ENCODE assay signal across 8 cellular contexts in the genomic region with DNA sequence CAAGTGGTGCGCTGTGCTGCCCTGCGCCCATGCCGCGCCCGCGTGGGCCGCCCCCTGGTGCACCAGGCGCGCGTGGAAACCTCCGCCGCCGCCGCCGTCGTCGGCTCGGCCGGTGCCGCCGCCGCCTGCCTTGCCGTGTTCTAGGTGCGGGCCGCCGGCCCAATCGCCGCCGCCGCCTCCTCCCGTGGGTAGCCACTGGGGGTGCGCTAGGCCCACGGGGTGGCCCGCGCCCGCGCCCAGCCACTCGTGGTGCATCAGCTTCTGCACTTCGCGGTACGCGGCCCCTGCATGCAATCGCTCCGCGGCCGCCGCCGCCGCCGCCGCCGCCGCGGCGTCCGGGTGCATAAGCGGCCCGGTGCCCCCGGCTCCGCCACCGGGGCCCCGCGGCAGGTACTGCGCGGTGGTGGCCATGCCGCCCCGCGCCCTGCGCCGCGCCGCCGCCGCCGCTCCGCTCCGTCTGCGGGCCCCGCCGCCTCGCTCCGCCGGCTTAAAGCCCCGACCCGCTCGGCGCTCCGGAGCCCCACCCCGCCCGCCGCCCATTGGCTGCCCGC. TPM values are rescaled to one million over a fixed set of nuclear protein-coding genes. Genes with fewer than 3 reads are reported as not detected.
DNase-seq lines count a peak whose midpoint lies in the region; ATAC-seq, FAIRE-seq and TF ChIP-seq lines count a peak whose summit lies in the region.

Gene POU3F1 (minus strand): TSS at position 461 of the 551 bp plus-strand sequence. CDS start 50 bp downstream, at position 411.

- no peak for TF ChIP-seq EP300 in tibial nerve (IDR thresholded peaks at IDR 0.05)

- peak; percentile 72 for DNase-seq in kidney
- no peak for DNase-seq in tibial nerve (ENCODE audit: low spot score in 2 of 2)
- DNase-seq in HT-29 (ENCODE audit: low spot score), result no peak
- DNase-seq in NCI-H2227 treated with DMSO at 0.1 percent for 48 hours (lab: John Stamatoyannopoulos, UW), result no peak

- TF ChIP-seq CTCF in kidney (IDR thresholded peaks at IDR 0.05; ENCODE audit: borderline replicate concordance, extremely low read depth, insufficient read depth), result no peak
- peak in 1 of 5 experiments; percentile 20 for TF ChIP-seq CTCF in tibial nerve (IDR thresholded peaks at IDR 0.05)

- H3K36me3 ChIP-seq in kidney (ENCODE audit: control insufficient read depth in 1 of 2, insufficient read depth in 2 of 2, low read length in 2 of 2) (no peaks in the 10 kb centered on the region), tibial nerve (peaks cover 0 to 4% (median 0%) of the 10 kb centered on the region in 3 donors)

- H3K27me3 Mint-ChIP-seq in activated naive CD8-positive, alpha-beta T cell, result peaks cover 22% of the 10 kb centered on the region

- intact Hi-C loops in kidney (cut with DNase I), result no loop called here

- no peak within 1 kb of the TSS for H3K9ac ChIP-seq in kidney (ENCODE audit: low read length in 2 of 2)

- H3K9me3 Mint-ChIP-seq in activated naive CD8-positive, alpha-beta T cell (ENCODE audit: low read depth), result no peaks in the 10 kb centered on the region

- H3K36me3 Mint-ChIP-seq in activated naive CD8-positive, alpha-beta T cell, result no peaks in the 10 kb centered on the region

- H3K27ac Mint-ChIP-seq in activated naive CD8-positive, alpha-beta T cell, result no peak within 1 kb of the TSS

- no peak for FAIRE-seq in kidney (lab: Jason Lieb, UNC)

- H3K4me1 ChIP-seq in kidney (ENCODE audit: control insufficient read depth in 1 of 2, insufficient read depth in 1 of 2, low read depth in 1 of 2, low read length in 2 of 2) (peaks cover 0 to 7% of the 10 kb centered on the region in 2 donors), tibial nerve (peaks cover 0 to 58% (median 12%) of the 10 kb centered on the region in 4 donors)

- H3K27ac ChIP-seq in kidney (ENCODE audit: low read depth in 2 of 2, low read length in 2 of 2) (no peak within 1 kb of the TSS), tibial nerve (peak within 1 kb of the TSS; percentile 47 to 95 (median 80))

- ATAC-seq in GM18907 (IDR thresholded peaks at IDR 0.05; ENCODE audit: unreplicated experiment) (peak; percentile 18), HG03045 (IDR thresholded peaks at IDR 0.05; ENCODE audit: unreplicated experiment) (peak; percentile 6), GM18517 (IDR thresholded peaks at IDR 0.05; ENCODE audit: unreplicated experiment) (no peak)

- peak within 1 kb of the TSS; percentile 74 for H3K4me3 Mint-ChIP-seq in activated naive CD8-positive, alpha-beta T cell

- peak within 1 kb of the TSS in 1 of 2 donors; percentile 46 for H3K4me3 ChIP-seq in kidney (ENCODE audit: low read length in 2 of 2)
- H3K4me3 ChIP-seq in tibial nerve, result peak within 1 kb of the TSS; percentile 48 to 79 (median 62)

- 0 to 2% methylated on average over 7 to 24 of the region's 92 CpGs for WGBS in tibial nerve, 2 donors

- H3K9me3 ChIP-seq in kidney (ENCODE audit: control insufficient read depth in 1 of 2, low read length in 2 of 2) (no peaks in the 10 kb centered on the region), tibial nerve (no peaks in the 10 kb centered on the region)

- peaks cover 0 to 41% of the 10 kb centered on the region in 2 donors for H3K27me3 ChIP-seq in tibial nerve

- TF ChIP-seq POLR2A in tibial nerve (IDR thresholded peaks at IDR 0.05), result peak; percentile 26 to 50

- peaks cover 11% of the 10 kb centered on the region for H3K4me1 Mint-ChIP-seq in activated naive CD8-positive, alpha-beta T cell (ENCODE audit: low read depth)

RNA-seq across cellular contexts. Expression of gene POU3F1, which starts in this region (rescaled TPM):
- total RNA-seq in kidney (not detected), tibial nerve (10 to 100 TPM; 11.6 to 53.4 (median 24.8) TPM)
- not detected for polyA plus RNA-seq in kidney (ENCODE audit: insufficient read depth, low read depth, low replicate concordance)
- total RNA-seq in HT-29 (2014; rRNA removed; shearing (Covaris generic)), result 0.94 and 1.1 TPM in 2 replicates

Comparison
In these comparisons a context has a peak if more than half of its experiments do, and no peak if none do; other contexts are left out.
1. Peak in DNase-seq in kidney; RNA of the gene not detected or under 1 TPM.
2. H3K27ac ChIP-seq: peak in tibial nerve (4 of 4); none in kidney (0 of 2).